9 cellular contexts compared by ENCODE assay signal in the genomic region with DNA sequence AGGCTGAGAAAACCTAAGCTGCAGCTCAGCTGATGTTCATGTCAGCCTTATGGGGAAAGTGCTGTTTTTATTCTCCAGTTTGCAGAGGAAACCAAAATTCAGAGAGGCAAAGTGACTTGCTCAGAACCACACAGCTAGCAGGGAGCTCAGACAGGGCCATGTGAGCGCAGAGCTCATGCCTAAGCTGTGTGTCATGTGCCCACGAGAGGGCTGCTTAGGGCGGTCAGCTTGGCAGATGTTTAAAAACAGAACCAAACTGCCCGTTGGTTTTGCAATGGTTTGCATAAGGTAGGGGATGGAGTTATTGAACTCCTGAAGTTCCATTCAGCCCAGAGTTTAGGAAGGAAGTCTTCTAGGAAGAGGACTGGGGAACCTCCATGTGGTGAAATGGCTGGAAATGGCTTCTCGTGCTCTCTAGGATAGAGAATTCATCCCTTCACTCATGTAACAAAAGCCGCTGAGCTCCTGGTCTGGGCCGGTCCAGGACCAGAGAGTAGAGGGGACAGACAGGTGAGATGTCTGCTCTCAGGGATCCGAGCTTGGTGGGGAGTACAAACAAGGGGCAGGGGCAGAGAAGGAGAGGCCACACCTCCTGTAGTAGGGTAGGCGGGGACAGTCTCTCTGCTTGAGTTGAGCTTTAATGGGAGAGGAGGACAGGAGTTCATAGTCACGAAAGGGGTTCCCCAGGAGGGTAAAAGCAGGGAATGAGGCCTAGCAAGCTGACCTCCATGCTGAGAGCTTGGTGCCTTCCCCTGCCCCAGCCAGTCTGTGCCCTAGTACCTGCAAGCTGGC. TPM values are rescaled to one million over a fixed set of nuclear protein-coding genes. Genes with fewer than 3 reads are reported as not detected.
DNase-seq lines count a peak whose midpoint lies in the region; ATAC-seq and TF ChIP-seq lines count a peak whose summit lies in the region.
"Had no signal": no experiment of that assay in that cellular context is flagged by ENCODE, and none has a peak within 500 bp of the region (broad histone marks: within the 10 kb centered on the region; RNA-seq: fewer than 3 reads in every experiment).

No MANE protein-coding gene starts in this region.

- H3K27me3 ChIP-seq in Loucy (ENCODE audit: insufficient read depth, low read length, poor library complexity, severe bottlenecking), result no peaks in the 10 kb centered on the region

- H3K79me2 ChIP-seq in Loucy (ENCODE audit: insufficient read depth, low read length), result no peaks in the 10 kb centered on the region

- H3K36me3 ChIP-seq in Loucy (ENCODE audit: insufficient read depth, low read length) (no peaks in the 10 kb centered on the region), mucosa of descending colon (ENCODE audit: low read depth) (no peaks in the 10 kb centered on the region)

- TF ChIP-seq CTCF in Loucy (conservative IDR thresholded peaks at IDR 0.05; ENCODE audit: low read length), result no peak
- no peak for TF ChIP-seq CTCF in coronary artery (IDR thresholded peaks at IDR 0.05)
- TF ChIP-seq CTCF in mucosa of descending colon (IDR thresholded peaks at IDR 0.05), result no peak

- POLR2A ChIA-PET in HEK293T (lab: Yijun Ruan, JAX), result interaction anchor here (1.0 to 1.3 kb wide), 2 partner anchors 11 to 73 kb away, joined by 3 to 4 read pairs; no protein-coding TSS in a partner anchor

- no peaks in the 10 kb centered on the region for H3K9me2 ChIP-seq in Loucy (replicated peaks; ENCODE audit: low read depth, low read length)

- H3F3A ChIP-seq in Loucy (ENCODE audit: low read depth), result no peaks in the 10 kb centered on the region

- peak; percentile 10 for ATAC-seq in mucosa of descending colon
- no peak for ATAC-seq in HG03521 (IDR thresholded peaks at IDR 0.05; ENCODE audit: unreplicated experiment)

- peak; percentile 95 for DNase-seq in AG08396 (ENCODE audit: low spot score)
- DNase-seq in coronary artery (ENCODE audit: low spot score), result peak; percentile 87
- peak in 2 of 3 donors; percentile 50 to 59 for DNase-seq in mucosa of descending colon
- no peak for DNase-seq in DMS153 treated with DMSO at 0.1 percent for 48 hours (lab: John Stamatoyannopoulos, UW; ENCODE audit: unreplicated experiment)
- no peak for DNase-seq in HEK293T (ENCODE audit: extremely low spot score)
- no peak for DNase-seq in inferior parietal cortex (ENCODE audit: extremely low spot score)
- DNase-seq: retina had no signal

- H3K4me2 ChIP-seq in Loucy (ENCODE audit: low read depth, low read length, poor library complexity, severe bottlenecking), result peak overlapping the region; percentile 40

- peak overlapping the region; percentile 69 for H2AFZ ChIP-seq in Loucy (ENCODE audit: low read length)

- H3K4me1 ChIP-seq in Loucy (ENCODE audit: insufficient read depth, low read length, poor library complexity, severe bottlenecking) (peaks cover 48% of the 10 kb centered on the region), mucosa of descending colon (ENCODE audit: low read depth) (peaks cover 43% of the 10 kb centered on the region)

- H3K9ac ChIP-seq in Loucy (ENCODE audit: low read depth, low read length, poor library complexity, severe bottlenecking), result peak overlapping the region; percentile 63

- H3K9me3 ChIP-seq in Loucy (ENCODE audit: insufficient read depth, low read depth, low read length) (no peaks in the 10 kb centered on the region), mucosa of descending colon (no peaks in the 10 kb centered on the region)

- H3K4me3 ChIP-seq in Loucy (ENCODE audit: low read length, poor library complexity, severe bottlenecking) (no peak overlapping the region), coronary artery (no peak overlapping the region), mucosa of descending colon (no peak overlapping the region)

- H3K27ac ChIP-seq in coronary artery, result peak overlapping the region; percentile 86 to 89

- CTCF ChIA-PET in HEK293T (lab: Yijun Ruan, JAX), result interaction anchor here (0.7 to 1.2 kb wide), 3 partner anchors 12 to 109 kb away, joined by 4 to 5 read pairs (median 5); no protein-coding TSS in a partner anchor

- intact Hi-C loops in mucosa of descending colon (cut with DNase I, micrococcal nuclease), result no loop called here

- H4K20me1 ChIP-seq in Loucy (ENCODE audit: insufficient read depth, low read length, poor library complexity, severe bottlenecking), result no peaks in the 10 kb centered on the region

TF ChIP-seq in HEK293T, 16 proteins besides CTCF, POLR2A, EP300 and RAD21:
- no peak for TF ChIP-seq SP1 (IDR thresholded peaks at IDR 0.05)
- no peak for TF ChIP-seq LEF1 (IDR thresholded peaks at IDR 0.05; ENCODE audit: borderline replicate concordance)
- no peak for TF ChIP-seq FOXK2 (IDR thresholded peaks at IDR 0.05)
- no peak for TF ChIP-seq ZNF384 (IDR thresholded peaks at IDR 0.05)
- TF ChIP-seq L3MBTL2 (conservative IDR thresholded peaks at IDR 0.05), result no peak
- no peak for TF ChIP-seq SUZ12 (IDR thresholded peaks at IDR 0.05)
- TF ChIP-seq FOXM1 (IDR thresholded peaks at IDR 0.05; ENCODE audit: borderline replicate concordance), result no peak
- no peak for TF ChIP-seq BHLHE40 (IDR thresholded peaks at IDR 0.05; ENCODE audit: borderline replicate concordance)
- no peak for TF ChIP-seq ELF4 (IDR thresholded peaks at IDR 0.05)

RNA-seq across cellular contexts. Expression of a gene that starts 46.9 kb away (rescaled TPM):
- 100 to 1,000 TPM in 2 of 3 donors, 10 to 100 TPM in 1; 87.6 to 146 (median 144) TPM for total RNA-seq in mucosa of descending colon

Comparison
In these comparisons a context has a peak if more than half of its experiments do, and no peak if none do; other contexts are left out.
1. DNase-seq: peak in AG08396 (single experiment), coronary artery (single experiment) and mucosa of descending colon (2 of 3); none in DMS153 treated with DMSO at 0.1 percent for 48 hours (single experiment), HEK293T (single experiment) and inferior parietal cortex (single experiment).